12 cellular contexts compared by ENCODE assay signal in the genomic region with DNA sequence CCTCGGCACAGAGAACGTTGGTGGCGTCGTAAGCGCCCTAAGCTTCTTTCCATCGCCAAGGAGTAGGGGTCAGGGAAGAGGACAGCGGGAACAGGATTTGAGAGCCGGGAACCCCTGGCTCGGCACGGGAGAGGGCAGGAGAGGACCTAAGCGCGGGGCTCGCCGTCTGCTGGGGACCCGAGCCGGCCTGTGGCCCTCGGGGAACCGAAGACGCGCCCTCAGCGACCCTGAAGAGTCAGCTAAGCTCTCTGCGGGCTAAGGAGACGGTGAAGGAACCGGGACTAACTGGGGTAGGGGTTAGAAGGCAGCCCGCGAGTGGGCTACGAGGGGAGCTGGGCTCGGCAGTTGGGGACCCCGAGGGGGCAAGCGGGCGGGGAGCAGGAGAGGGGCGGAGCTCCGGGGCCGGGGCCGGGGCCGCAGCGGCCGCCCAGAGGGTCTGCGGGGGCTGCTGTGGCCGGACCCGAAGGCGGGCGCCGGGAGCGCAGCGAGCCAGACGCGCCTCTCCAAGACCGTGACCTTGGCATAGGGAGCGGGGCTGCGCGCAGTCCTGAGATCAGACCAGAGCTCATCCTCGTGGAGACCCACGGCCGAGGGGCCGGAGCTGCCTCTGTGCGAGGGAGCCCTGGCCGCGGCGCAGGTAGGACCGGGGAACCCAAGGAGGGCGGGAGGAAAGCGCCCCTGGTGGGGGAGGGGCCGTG. TPM values are rescaled to one million over a fixed set of nuclear protein-coding genes. Genes with fewer than 3 reads are reported as not detected.
DNase-seq lines count a peak whose midpoint lies in the region; ATAC-seq, FAIRE-seq and TF ChIP-seq lines count a peak whose summit lies in the region.
"Had no signal": no experiment of that assay in that cellular context is flagged by ENCODE, and none has a peak within 500 bp of the region (broad histone marks: within the 10 kb centered on the region; RNA-seq: fewer than 3 reads in every experiment).

No MANE protein-coding gene starts in this region.

- FAIRE-seq in pancreas (lab: Jason Lieb, UNC) = no peak
- FAIRE-seq: endometrium had no signal

- TF ChIP-seq POLR2A in gastroesophageal sphincter (IDR thresholded peaks at IDR 0.05) = no peak

- peak; percentile 20 for ATAC-seq in T-helper 17 cell
- ATAC-seq in pancreas = peak; percentile 45 to 59 (median 54)
- no peak for ATAC-seq in HG03196 (IDR thresholded peaks at IDR 0.05; ENCODE audit: unreplicated experiment)
- no peak for ATAC-seq in GM18519 (IDR thresholded peaks at IDR 0.05; ENCODE audit: low FRiP score, unreplicated experiment)
- no peak for ATAC-seq in gastroesophageal sphincter
- ATAC-seq: natural killer cell treated with Interleukin-12 subunit alpha and Interleukin-12 subunit beta and Interleukin-15 and Interleukin-18, amount 100 ng/mL, for 72 hours had no signal

- in situ Hi-C loops in GM13976 (cut with MboI; ENCODE audit: low sequenced_read_pairs, unreplicated experiment) = no loop called here

- H3K27ac Mint-ChIP-seq in T-helper 17 cell = peak overlapping the region; percentile 19
- no peak overlapping the region for H3K27ac Mint-ChIP-seq in glutamatergic neuron (ENCODE audit: unreplicated experiment)
- H3K27ac Mint-ChIP-seq: natural killer cell treated with Interleukin-12 subunit alpha and Interleukin-12 subunit beta and Interleukin-15 and Interleukin-18, amount 100 ng/mL, for 72 hours had no signal

- no peak for TF ChIP-seq EP300 in gastroesophageal sphincter (IDR thresholded peaks at IDR 0.05)

- H3K9me3 Mint-ChIP-seq in glutamatergic neuron (ENCODE audit: unreplicated experiment) = peaks cover 1% of the 10 kb centered on the region
- H3K9me3 Mint-ChIP-seq: natural killer cell treated with Interleukin-12 subunit alpha and Interleukin-12 subunit beta and Interleukin-15 and Interleukin-18, amount 100 ng/mL, for 72 hours had no signal

- H3K36me3 Mint-ChIP-seq in T-helper 17 cell (ENCODE audit: low read depth) = peaks cover 7% of the 10 kb centered on the region
- H3K36me3 Mint-ChIP-seq in glutamatergic neuron (ENCODE audit: unreplicated experiment) = no peaks in the 10 kb centered on the region
- H3K36me3 Mint-ChIP-seq: natural killer cell treated with Interleukin-12 subunit alpha and Interleukin-12 subunit beta and Interleukin-15 and Interleukin-18, amount 100 ng/mL, for 72 hours had no signal

- H3K4me3 ChIP-seq in pancreas = peak overlapping the region; percentile 3 to 49 (median 44)
- H3K4me3 ChIP-seq in gastroesophageal sphincter = peak overlapping the region in 1 of 2 donors; percentile 26

- no peaks in the 10 kb centered on the region for H3K36me3 ChIP-seq in pancreas
- no peaks in the 10 kb centered on the region for H3K36me3 ChIP-seq in gastroesophageal sphincter

- H3K9me3 ChIP-seq in T-helper 17 cell (ENCODE audit: control insufficient read depth, low read length, poor library complexity, severe bottlenecking) = no peaks in the 10 kb centered on the region
- no peaks in the 10 kb centered on the region for H3K9me3 ChIP-seq in pancreas
- no peaks in the 10 kb centered on the region for H3K9me3 ChIP-seq in gastroesophageal sphincter

- H3K4me1 ChIP-seq in pancreas = peaks cover 0 to 4% (median 0%) of the 10 kb centered on the region in 3 donors
- H3K4me1 ChIP-seq in gastroesophageal sphincter = peaks cover 0 to 11% (median 0%) of the 10 kb centered on the region in 3 donors

- H3K4me3 Mint-ChIP-seq in T-helper 17 cell (peak overlapping the region; percentile 93), glutamatergic neuron (ENCODE audit: unreplicated experiment) (peak overlapping the region; percentile 84)
- H3K4me3 Mint-ChIP-seq: natural killer cell treated with Interleukin-12 subunit alpha and Interleukin-12 subunit beta and Interleukin-15 and Interleukin-18, amount 100 ng/mL, for 72 hours had no signal

- H3K27ac ChIP-seq in pancreas = peak overlapping the region; percentile 51 to 80 (median 72)
- H3K27ac ChIP-seq in gastroesophageal sphincter = no peak overlapping the region

- H3K27me3 Mint-ChIP-seq in T-helper 17 cell (peaks cover 69% of the 10 kb centered on the region), glutamatergic neuron (ENCODE audit: unreplicated experiment) (peaks cover 10% of the 10 kb centered on the region)

- H3K27me3 ChIP-seq in pancreas = no peaks in the 10 kb centered on the region
- H3K27me3 ChIP-seq in gastroesophageal sphincter = peaks cover 75% of the 10 kb centered on the region

- H3K4me1 Mint-ChIP-seq in T-helper 17 cell (peaks cover 14% of the 10 kb centered on the region), glutamatergic neuron (ENCODE audit: low read depth, unreplicated experiment) (peaks cover 3% of the 10 kb centered on the region)

- TF ChIP-seq CTCF in GM13976 (IDR thresholded peaks at IDR 0.05; ENCODE audit: borderline replicate concordance, control extremely low read depth, extremely low read depth, insufficient read depth, missing control alignments) = no peak
- TF ChIP-seq CTCF in glutamatergic neuron (IDR thresholded peaks at IDR 0.05; ENCODE audit: partially characterized antibody, unreplicated experiment) = no peak
- TF ChIP-seq CTCF in pancreas (IDR thresholded peaks at IDR 0.05) = no peak
- no peak for TF ChIP-seq CTCF in gastroesophageal sphincter (IDR thresholded peaks at IDR 0.05)

- DNase-seq in GM13976 (ENCODE audit: low spot score) (peak; percentile 53), T-helper 17 cell (no peak), glutamatergic neuron (peak; percentile 49), pancreas (peak in 4 of 6 donors; percentile 4 to 81 (median 50)), NCI-H1436 treated with DMSO at 0.1 percent for 48 hours (lab: John Stamatoyannopoulos, UW) (no peak)
- DNase-seq: NCI-H774 had no signal

- intact Hi-C loops in pancreas (cut with DNase I) = no loop called here

- WGBS in pancreas, 2 donors = 2 to 5% methylated on average over 57 to 64 of the region's 64 CpGs
- WGBS in gastroesophageal sphincter (ENCODE audit: low coverage in 1 of 2), 2 donors = 0 to 8% methylated on average over 1 to 8 of the region's 64 CpGs

RNA-seq across cellular contexts. Expression of gene CASR, which starts 0.6 kb away (rescaled TPM):
- total RNA-seq in T-helper 17 cell (1 to 10 TPM in 1 of 2 donors, under 1 TPM in 1; 0.10 to 1.3 TPM), glutamatergic neuron (ENCODE audit: unreplicated experiment) (not detected), pancreas (10 to 100 TPM in 3 of 6 donors, 1 to 10 TPM in 3; 7.6 to 15.5 (median 10.5) TPM), gastroesophageal sphincter (under 1 TPM in 1 of 4 donors, not detected in 3; 0.04 TPM)
- 10 to 100 TPM in 1 of 2 donors, 1 to 10 TPM in 1; 6.9 to 24.6 TPM for polyA plus RNA-seq in pancreas
- total RNA-seq: HT-29; natural killer cell treated with Interleukin-12 subunit alpha and Interleukin-12 subunit beta and Interleukin-15 and Interleukin-18, amount 100 ng/mL, for 72 hours had no signal

Comparison
In these comparisons a context has a peak if more than half of its experiments do, and no peak if none do; other contexts are left out.
1. DNase-seq: peak in GM13976 (single experiment), glutamatergic neuron (single experiment) and pancreas (4 of 6); none in T-helper 17 cell (0 of 3) and NCI-H1436 treated with DMSO at 0.1 percent for 48 hours (single experiment).
2. ATAC-seq: peak in T-helper 17 cell (single experiment) and pancreas (4 of 4); none in HG03196 (single experiment), GM18519 (single experiment) and gastroesophageal sphincter (single experiment).
3. H3K27ac ChIP-seq: peak in pancreas (4 of 4); none in gastroesophageal sphincter (0 of 4).